In the genomic region with DNA sequence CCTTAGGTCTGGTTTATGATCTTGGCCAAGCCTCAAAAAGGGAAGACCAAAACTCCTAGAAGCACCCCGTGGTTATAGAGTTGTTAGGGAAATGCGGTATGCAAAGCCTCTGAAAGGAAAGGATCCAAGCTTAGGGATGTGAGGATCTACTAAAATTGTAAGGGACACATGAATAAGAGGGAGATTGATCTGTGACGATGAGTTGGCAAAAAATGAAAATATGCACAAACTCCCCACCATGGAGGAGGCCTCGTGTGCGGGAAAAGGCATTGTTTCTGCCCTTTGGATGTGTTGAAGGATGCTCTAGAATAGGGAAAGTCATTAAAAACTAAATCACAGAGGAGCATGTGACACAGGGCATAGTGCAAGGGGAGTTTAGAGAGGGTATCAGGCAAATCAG, we compare ENCODE assay signal across 26 cellular contexts.
"Had no signal": no experiment of that assay in that cellular context is flagged by ENCODE, and none has a peak within 500 bp of the region (broad histone marks: within the 10 kb centered on the region; RNA-seq: fewer than 3 reads in every experiment).

No MANE protein-coding gene starts in this region.

- H3K36me3 ChIP-seq: breast epithelium, MG63 had no signal

- DNase-seq: activated B cell treated with CpG ODN at 0.5 μM for 24 hours; activated CD4-positive, alpha-beta T cell treated with anti-CD3 and anti-CD28 coated beads for 1 hour; activated CD4-positive, alpha-beta T cell treated with anti-CD3 and anti-CD28 coated beads, Interleukin-2, amount 10 ng/mL, durations not matched to agents 24 days and 14 days; activated CD4-positive, alpha-beta T cell treated with anti-CD3 and anti-CD28 coated beads, Interleukin-2, amount 50 U/mL, for 48 hours; activated gamma-delta T cell treated with Interleukin-2 at 50 U/mL for 16 hours; activated naive CD4-positive, alpha-beta T cell treated with anti-CD3 and anti-CD28 coated beads, Interleukin-2, amount 50 U/mL, for 16 hours; activated T-cell treated with anti-CD3 and anti-CD28 coated beads for 4 hours; activated T-cell treated with anti-CD3 and anti-CD28 coated beads, Interleukin-2, amount 50 U/mL, for 48 hours; aorta; caudate nucleus; MG63; NCI-H1105; NCI-H1436; NCI-H1694 treated with DMSO at 0.1 percent for 48 hours; NCI-H2029 treated with DMSO at 0.1 percent for 48 hours; NCI-H345; NCI-H510A; NCI-H69; NK-92 treated with Interleukin-12 subunit alpha and Interleukin-12 subunit beta, amount 100 ng/mL, for 24 hours; OCI-M1; RPMI8226 had no signal

- H3K27ac Mint-ChIP-seq: activated B cell treated with CpG ODN at 0.5 μM for 24 hours; activated CD4-positive, alpha-beta T cell treated with anti-CD3 and anti-CD28 coated beads, Interleukin-2, amount 10 ng/mL, durations not matched to agents 24 days and 14 days; activated T-helper 2 cell treated with anti-CD3 and anti-CD28 coated beads, Interferon-gamma antibody, Interleukin-2, Interleukin-4, amounts not matched to agents 10 μg/mL and 5 μg/mL and 100 μg/mL, durations not matched to agents 14 hours and 24 hours and 36 hours had no signal

- H3K4me3 Mint-ChIP-seq: activated B cell treated with CpG ODN at 0.5 μM for 24 hours; activated CD4-positive, alpha-beta T cell treated with anti-CD3 and anti-CD28 coated beads, Interleukin-2, amount 10 ng/mL, durations not matched to agents 24 days and 14 days had no signal

- H3K9me3 Mint-ChIP-seq: activated B cell treated with CpG ODN at 0.5 μM for 24 hours; activated CD4-positive, alpha-beta T cell treated with anti-CD3 and anti-CD28 coated beads, Interleukin-2, amount 10 ng/mL, durations not matched to agents 24 days and 14 days; activated T-helper 2 cell treated with anti-CD3 and anti-CD28 coated beads, Interferon-gamma antibody, Interleukin-2, Interleukin-4, amounts not matched to agents 10 μg/mL and 5 μg/mL and 100 μg/mL, durations not matched to agents 14 hours and 24 hours and 36 hours had no signal

- H3K27me3 ChIP-seq: breast epithelium, MG63 had no signal

- ATAC-seq: Panc1, Right ventricle myocardium inferior had no signal

- H3K27ac ChIP-seq: breast epithelium, SK-N-MC had no signal

- H3K4me1 ChIP-seq: breast epithelium had no signal

- H3K4me3 ChIP-seq: breast epithelium, MG63, SK-N-MC had no signal

- H3K9me3 ChIP-seq: breast epithelium, MG63 had no signal
